ENCODE assay signal across 8 cellular contexts in the genomic region with DNA sequence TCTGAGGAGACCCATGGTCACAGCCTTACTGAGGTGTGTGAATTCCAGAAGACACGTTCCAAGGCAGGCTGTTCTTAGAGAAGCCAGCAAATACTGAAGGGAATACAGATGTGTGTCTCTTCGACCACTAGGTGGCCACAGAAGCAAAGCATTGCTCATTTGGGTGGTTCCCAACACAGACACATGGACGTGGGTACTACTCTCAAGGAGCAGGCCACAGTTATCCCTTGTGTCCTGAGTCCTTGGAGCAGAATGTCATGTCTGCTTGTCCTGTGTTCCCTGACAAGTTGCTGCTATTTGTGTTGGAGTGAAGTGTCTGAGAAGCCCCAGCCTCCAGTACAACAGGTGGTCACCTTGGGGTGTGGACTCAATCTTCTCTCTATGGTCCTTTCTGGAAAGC. TPM values are rescaled to one million over a fixed set of nuclear protein-coding genes. Genes with fewer than 3 reads are reported as not detected.
DNase-seq lines count a peak whose midpoint lies in the region; ATAC-seq and TF ChIP-seq lines count a peak whose summit lies in the region.

No MANE protein-coding gene starts in this region.

- H3K9me3 ChIP-seq in AG04450 (ENCODE audit: control insufficient read depth, insufficient read depth, low read length) (no peaks in the 10 kb centered on the region), T-helper 17 cell (ENCODE audit: control insufficient read depth, low read length, poor library complexity, severe bottlenecking) (no peaks in the 10 kb centered on the region)

- H3K36me3 Mint-ChIP-seq in T-helper 17 cell (ENCODE audit: low read depth): peaks cover 4% of the 10 kb centered on the region

- peaks cover 52% of the 10 kb centered on the region for H3K4me1 Mint-ChIP-seq in T-helper 17 cell

- H3K27ac Mint-ChIP-seq in T-helper 17 cell: peak overlapping the region; percentile 97

- ATAC-seq in GM18502 (IDR thresholded peaks at IDR 0.05; ENCODE audit: poor library complexity, unreplicated experiment) (peak; percentile 57), T-helper 17 cell (peak; percentile 56), HG03457 (IDR thresholded peaks at IDR 0.05; ENCODE audit: unreplicated experiment) (no peak)

- POLR2A ChIA-PET in AG04450 (lab: Yijun Ruan, JAX): no interaction called here

- H3K27me3 Mint-ChIP-seq in T-helper 17 cell: no peaks in the 10 kb centered on the region

- no peaks in the 10 kb centered on the region for H3K27me3 ChIP-seq in AG04450 (ENCODE audit: control insufficient read depth, insufficient read depth, low read length)

- DNase-seq in AG04450 (ENCODE audit: low read depth, low spot score): no peak
- DNase-seq in NCI-H1048 (lab: John Stamatoyannopoulos, UW): peak; percentile 7
- DNase-seq in T-helper 17 cell: peak; percentile 26 to 35 (median 34)
- peak; percentile 85 for DNase-seq in astrocyte of the hippocampus (ENCODE audit: low read depth, low spot score)
- DNase-seq in hypothalamus (lab: John Stamatoyannopoulos, UW): peak in 34 of 51 donors; percentile 13 to 79 (median 48)
- peak; percentile 36 for DNase-seq in stimulated activated CD4-positive, alpha-beta T cell treated with anti-CD3 and anti-CD28 coated beads, Interleukin-12 subunit alpha, Interleukin-12 subunit beta, amount 100 ng/mL, for 4 hours

- peak overlapping the region; percentile 39 for H3K27ac ChIP-seq in AG04450 (ENCODE audit: low read depth, low read length)

- TF ChIP-seq CTCF in AG04450 (IDR thresholded peaks at IDR 0.05; ENCODE audit: low read depth, low read length): peak; percentile 87

- H3K4me3 ChIP-seq in AG04450 (ENCODE audit: low read depth, low read length): no peak overlapping the region

- peak overlapping the region; percentile 77 for H3K4me3 Mint-ChIP-seq in T-helper 17 cell

- CTCF ChIA-PET in AG04450 (lab: Charles Lee): interaction anchor here (0.6 to 6.8 kb wide), 17 partner anchors 10 to 118 kb away, joined by 3 to 62 read pairs (median 4); a partner anchor contains a TSS

RNA-seq across cellular contexts. Expression of a gene that starts 30.3 kb away (rescaled TPM):
- 49.2 and 62.1 TPM in 2 replicates for polyA plus RNA-seq in AG04450 (2011; rRNA removed)
- polyA minus RNA-seq in AG04450 (2011; rRNA and poly(A)+ RNA removed): 37.6 and 44.4 TPM in 2 replicates
- total RNA-seq in T-helper 17 cell: 10 to 100 TPM; 31.9 to 58.8 TPM

RNA-seq across cellular contexts. Expression of a gene that starts 32.0 kb away (rescaled TPM):
- polyA plus RNA-seq in AG04450 (2011; rRNA removed): 26.3 and 38.5 TPM in 2 replicates
- 27.8 and 44.3 TPM in 2 replicates for polyA minus RNA-seq in AG04450 (2011; rRNA and poly(A)+ RNA removed)
- 10 to 100 TPM; 40.5 to 45.4 TPM for total RNA-seq in T-helper 17 cell

RNA-seq across cellular contexts. Expression of a gene that starts 32.1 kb away (rescaled TPM):
- polyA plus RNA-seq in AG04450 (2011; rRNA removed): 12.2 and 14.9 TPM in 2 replicates
- polyA minus RNA-seq in AG04450 (2011; rRNA and poly(A)+ RNA removed): 7.9 and 9.4 TPM in 2 replicates
- 10 to 100 TPM; 20.2 to 29.5 TPM for total RNA-seq in T-helper 17 cell

RNA-seq across cellular contexts. Expression of a gene that starts 49.7 kb away (rescaled TPM):
- polyA plus RNA-seq in AG04450 (2011; rRNA removed): not detected in 2 replicates
- polyA minus RNA-seq in AG04450 (2011; rRNA and poly(A)+ RNA removed): not detected in 2 replicates
- under 1 TPM; 0.08 to 0.20 TPM for total RNA-seq in T-helper 17 cell
